In genomic region chr3:138049157-138049919, GRCh38 we compare ENCODE assay signal across 13 cellular contexts. TPM values are rescaled to one million over a fixed set of nuclear protein-coding genes. Genes with fewer than 3 reads are reported as not detected.
DNase-seq lines count a peak whose midpoint lies in the region; ATAC-seq and TF ChIP-seq lines count a peak whose summit lies in the region.
"Had no signal": no experiment of that assay in that cellular context is flagged by ENCODE, and none has a peak within 500 bp of the region (broad histone marks: within the 10 kb centered on the region; RNA-seq: fewer than 3 reads in every experiment).

No MANE protein-coding gene starts in this region.

- no peaks in the 10 kb centered on the region for H3K36me3 Mint-ChIP-seq in activated T-helper 17 cell treated with anti-CD3 and anti-CD28 coated beads, Interleukin-2, amount 50 U/mL, for 72 hours (ENCODE audit: low read depth)
- H3K36me3 Mint-ChIP-seq: CD14-positive monocyte had no signal

- ATAC-seq in RWPE2 (ENCODE audit: low read depth) (peak; percentile 25; the same call in 1 of the 3 replicates), GM21619 (IDR thresholded peaks at IDR 0.05; ENCODE audit: unreplicated experiment) (no peak)
- ATAC-seq in activated T-helper 17 cell treated with anti-CD3 and anti-CD28 coated beads, Interleukin-2, amount 50 U/mL, for 72 hours (replicated peaks), result no peak

- no peak overlapping the region for H3K4me3 Mint-ChIP-seq in activated T-helper 17 cell treated with anti-CD3 and anti-CD28 coated beads, Interleukin-2, amount 50 U/mL, for 72 hours
- H3K4me3 Mint-ChIP-seq: CD14-positive monocyte had no signal

- H3K9me3 ChIP-seq in RWPE2 (ENCODE audit: severe bottlenecking), result no peaks in the 10 kb centered on the region
- H3K9me3 ChIP-seq: sigmoid colon had no signal

- H3K4me3 ChIP-seq in AG04449 (ENCODE audit: low read depth, low read length) (no peak overlapping the region), GM12865 (ENCODE audit: low read depth, low read length) (no peak overlapping the region), RWPE2 (ENCODE audit: severe bottlenecking) (no peak overlapping the region), fibroblast of villous mesenchyme (ENCODE audit: low read depth, low read length) (no peak overlapping the region)
- H3K4me3 ChIP-seq: sigmoid colon had no signal

- POLR2A ChIA-PET in AG04449 (lab: Yijun Ruan, JAX) (no interaction called here), GM10248 (lab: Yijun Ruan, JAX) (no interaction called here)

- H3K4me1 ChIP-seq in RWPE2 (ENCODE audit: insufficient read depth, poor library complexity, severe bottlenecking), result peaks cover 2% of the 10 kb centered on the region
- H3K4me1 ChIP-seq: sigmoid colon had no signal

- no peaks in the 10 kb centered on the region for H3K27me3 ChIP-seq in RWPE2 (ENCODE audit: insufficient read depth, poor library complexity, severe bottlenecking)
- H3K27me3 ChIP-seq: sigmoid colon had no signal

- no peak overlapping the region for H3K27ac Mint-ChIP-seq in activated T-helper 17 cell treated with anti-CD3 and anti-CD28 coated beads, Interleukin-2, amount 50 U/mL, for 72 hours
- H3K27ac Mint-ChIP-seq: CD14-positive monocyte had no signal

- H3K9me3 Mint-ChIP-seq in activated T-helper 17 cell treated with anti-CD3 and anti-CD28 coated beads, Interleukin-2, amount 50 U/mL, for 72 hours, result peaks cover 3% of the 10 kb centered on the region
- H3K9me3 Mint-ChIP-seq: CD14-positive monocyte had no signal

- H3K27me3 Mint-ChIP-seq in activated T-helper 17 cell treated with anti-CD3 and anti-CD28 coated beads, Interleukin-2, amount 50 U/mL, for 72 hours, result peaks cover 42% of the 10 kb centered on the region

- CTCF ChIA-PET in AG04449 (lab: Yijun Ruan, JAX) (interaction anchor here (0.8 to 3.5 kb wide), 6 partner anchors 11 to 117 kb away, joined by 3 to 30 read pairs (median 4); no protein-coding TSS in a partner anchor), GM10248 (lab: Yijun Ruan, JAX) (interaction anchor here (1.0 to 1.9 kb wide), 6 partner anchors 10 to 939 kb away, joined by 3 to 6 read pairs (median 4); no protein-coding TSS in a partner anchor)

- peak; percentile 0 for TF ChIP-seq CTCF in AG04449 (IDR thresholded peaks at IDR 0.05; ENCODE audit: insufficient read depth, low read length, missing control alignments)
- no peak for TF ChIP-seq CTCF in GM12865 (IDR thresholded peaks at IDR 0.05; ENCODE audit: insufficient read depth, low read depth, low read length, missing control alignments)
- no peak for TF ChIP-seq CTCF in RWPE2 (IDR thresholded peaks at IDR 0.05; ENCODE audit: poor library complexity, severe bottlenecking)
- TF ChIP-seq CTCF in fibroblast of villous mesenchyme (IDR thresholded peaks at IDR 0.05; ENCODE audit: insufficient read depth, low read depth, low read length), result peak; percentile 13
- no peak for TF ChIP-seq CTCF in GM10248 (IDR thresholded peaks at IDR 0.05; ENCODE audit: control extremely low read depth, extremely low read depth, low read depth, missing control alignments)

- no peak overlapping the region for H3K27ac ChIP-seq in RWPE2 (ENCODE audit: poor library complexity, severe bottlenecking)
- H3K27ac ChIP-seq: sigmoid colon had no signal

- peak; percentile 72 for DNase-seq in AG04449 (ENCODE audit: low read depth, low spot score)
- DNase-seq in GM12865 (ENCODE audit: low read depth), result peak; percentile 37
- DNase-seq in RWPE2 (ENCODE audit: low spot score), result no peak
- DNase-seq in fibroblast of villous mesenchyme (ENCODE audit: low read depth), result peak; percentile 81
- DNase-seq in NOMO-1 (lab: John Stamatoyannopoulos, UW; ENCODE audit: unreplicated experiment in 2 of 2), result no peak
- no peak for DNase-seq in GM10248 (ENCODE audit: extremely low spot score)
- DNase-seq: activated CD8-positive, alpha-beta memory T cell treated with anti-CD3 and anti-CD28 coated beads, Interleukin-2, amount 50 U/mL, for 48 hours; SHP77 treated with DMSO at 0.1 percent for 48 hours; sigmoid colon had no signal

- no peaks in the 10 kb centered on the region for H3K36me3 ChIP-seq in RWPE2 (ENCODE audit: low read depth)
- H3K36me3 ChIP-seq: sigmoid colon had no signal

- no peaks in the 10 kb centered on the region for H3K4me1 Mint-ChIP-seq in activated T-helper 17 cell treated with anti-CD3 and anti-CD28 coated beads, Interleukin-2, amount 50 U/mL, for 72 hours

RNA-seq across cellular contexts. Expression of gene CLDN18, which starts 39.4 kb away (rescaled TPM):
- total RNA-seq in fibroblast of villous mesenchyme, result not detected in 2 replicates
- total RNA-seq in activated T-helper 17 cell treated with anti-CD3 and anti-CD28 coated beads, Interleukin-2, amount 50 U/mL, for 72 hours, result not detected
- total RNA-seq: sigmoid colon, ureter had no signal

Comparison
In these comparisons a context has a peak if more than half of its experiments do, and no peak if none do; other contexts are left out.
1. DNase-seq: peak in AG04449 (single experiment), GM12865 (single experiment) and fibroblast of villous mesenchyme (single experiment); none in RWPE2 (single experiment), NOMO-1 (0 of 2) and GM10248 (single experiment).
2. CTCF ChIP-seq: peak in AG04449 (single experiment) and fibroblast of villous mesenchyme (single experiment); none in GM12865 (single experiment), RWPE2 (single experiment) and GM10248 (single experiment).